Comparison of ENCODE assay signal across 12 cellular contexts in the genomic region with DNA sequence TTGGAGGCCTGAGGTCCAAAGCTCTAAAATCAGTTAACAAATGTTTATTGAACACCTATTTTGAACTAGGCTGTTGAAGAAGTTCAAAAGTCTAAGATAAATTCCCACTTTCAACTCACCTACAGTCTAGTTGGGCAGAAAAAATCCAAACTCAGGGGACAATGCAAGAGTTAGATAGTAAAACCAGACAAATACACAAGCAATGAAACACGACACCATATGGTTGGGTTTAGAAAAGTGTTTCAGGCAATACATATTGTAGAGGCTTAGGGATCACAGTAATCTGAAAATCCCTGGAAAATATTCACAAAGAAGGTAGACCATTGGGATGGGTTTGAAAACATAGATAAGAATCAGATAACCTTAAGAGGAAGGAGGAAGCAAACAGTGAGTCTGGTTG. TPM values are rescaled to one million over a fixed set of nuclear protein-coding genes. Genes with fewer than 3 reads are reported as not detected.
A peak's percentile ranks its signal among the peaks of the same experiment; 100 is the strongest.
DNase-seq lines count a peak whose midpoint lies in the region; ATAC-seq, FAIRE-seq and TF ChIP-seq lines count a peak whose summit lies in the region.
"Had no signal": no experiment of that assay in that cellular context is flagged by ENCODE, and none has a peak within 500 bp of the region (broad histone marks: within the 10 kb centered on the region; RNA-seq: fewer than 3 reads in every experiment).

No MANE protein-coding gene starts in this region.

- no CpG with 5 or more reads among the region's 1 CpG for WGBS in trophoblast cell (ENCODE audit: extremely low coverage, insufficient coverage, insufficient read length)
- 78 to 86% methylated on average over 1 of the region's 1 CpG for WGBS in aorta, 2 donors

- POLR2A ChIA-PET in PC-9 (lab: Charles Lee; ENCODE audit: unreplicated experiment): interaction anchor here (0.7 kb wide), 1 partner anchor 25 kb away, joined by 20 read pairs; no protein-coding TSS in a partner anchor
- POLR2A ChIA-PET in endothelial cell of umbilical vein (lab: Charles Lee): interaction anchor here (1.4 kb wide), 1 partner anchor 212 kb away, joined by 4 read pairs; no protein-coding TSS in a partner anchor

- H3K27me3 ChIP-seq in PC-9 (ENCODE audit: insufficient read depth, low read depth): no peaks in the 10 kb centered on the region
- no peaks in the 10 kb centered on the region for H3K27me3 ChIP-seq in endothelial cell of umbilical vein (ENCODE audit: control insufficient read depth in 2 of 2, insufficient read depth in 2 of 2, low read length in 2 of 2)
- H3K27me3 ChIP-seq in trophoblast cell (ENCODE audit: insufficient read depth, low read length): no peaks in the 10 kb centered on the region
- no peaks in the 10 kb centered on the region for H3K27me3 ChIP-seq in aorta (ENCODE audit: control insufficient read depth in 1 of 2, insufficient read depth in 2 of 2, low read length in 1 of 2)
- H3K27me3 ChIP-seq: upper lobe of left lung had no signal

- FAIRE-seq in endothelial cell of umbilical vein (lab: Jason Lieb, UNC): peak; percentile 58

- H3K9me1 ChIP-seq in endothelial cell of umbilical vein (replicated peaks; ENCODE audit: control insufficient read depth, extremely low read depth, insufficient read depth, low read length): no peaks in the 10 kb centered on the region

- H3K4me2 ChIP-seq in PC-9 (peak overlapping the region; percentile 88), endothelial cell of umbilical vein (ENCODE audit: insufficient read depth, low read length) (no peak overlapping the region), trophoblast cell (ENCODE audit: low read length) (peak overlapping the region; percentile 94)

- no peak overlapping the region for H3K14ac ChIP-seq in trophoblast cell (ENCODE audit: low read length)

- no peak overlapping the region for H2AK5ac ChIP-seq in trophoblast cell (ENCODE audit: low read length)

- no peak overlapping the region for H2BK120ac ChIP-seq in trophoblast cell (ENCODE audit: insufficient read depth, low read length, poor library complexity)

- H4K20me1 ChIP-seq in PC-9 (ENCODE audit: insufficient read depth): no peaks in the 10 kb centered on the region
- no peaks in the 10 kb centered on the region for H4K20me1 ChIP-seq in endothelial cell of umbilical vein (replicated peaks; ENCODE audit: control insufficient read depth, extremely low read depth, insufficient read depth, low read length)

- no peak for TF ChIP-seq CTCF in PC-9 (conservative IDR thresholded peaks at IDR 0.05)
- no peak for TF ChIP-seq CTCF in endothelial cell of umbilical vein (IDR thresholded peaks at IDR 0.05; ENCODE audit: extremely low read depth in 1 of 2, insufficient read depth in 1 of 2, low read depth in 1 of 2, low read length in 2 of 2)

- H3K18ac ChIP-seq in trophoblast cell (ENCODE audit: low read length): no peak overlapping the region

- no peak for TF ChIP-seq POLR2A in endothelial cell of umbilical vein (IDR thresholded peaks at IDR 0.05; ENCODE audit: low read depth, low read length)

- no peak overlapping the region for H2BK12ac ChIP-seq in trophoblast cell (ENCODE audit: low read length)

- no peak overlapping the region for H4K91ac ChIP-seq in trophoblast cell (ENCODE audit: low read depth, low read length)

- CTCF ChIA-PET in PC-9 (lab: Charles Lee) (interaction anchor here (0.6 to 1.9 kb wide), 3 partner anchors 15 to 1361 kb away, joined by 4 to 17 read pairs (median 12); no protein-coding TSS in a partner anchor), endothelial cell of umbilical vein (lab: Charles Lee) (interaction anchor here (0.9 to 6.4 kb wide), 8 partner anchors 10 to 325 kb away, joined by 3 to 161 read pairs (median 22); no protein-coding TSS in a partner anchor)

- intact Hi-C loops in PC-9 (cut with micrococcal nuclease; ENCODE audit: unreplicated experiment): loop anchor here (1.0 kb wide), 1 partner anchor 212 kb away; no protein-coding TSS in a partner anchor
- intact Hi-C loops in endothelial cell of umbilical vein (cut with micrococcal nuclease): loop anchor here (2.0 to 10.0 kb wide), 2 partner anchors 65 to 437 kb away; no protein-coding TSS in a partner anchor
- intact Hi-C loops in aorta (cut with DNase I): loop anchor here (2.0 to 5.0 kb wide), 4 partner anchors 84 to 279 kb away; no protein-coding TSS in a partner anchor

- no peak overlapping the region for H3K9ac ChIP-seq in endothelial cell of umbilical vein (replicated peaks; ENCODE audit: extremely low read depth, insufficient read depth, low read length)
- H3K9ac ChIP-seq in trophoblast cell (ENCODE audit: low read length): no peak overlapping the region

- H3K27ac ChIP-seq in PC-9 (peak overlapping the region; percentile 62), endothelial cell of umbilical vein (ENCODE audit: insufficient read depth, low read depth, low read length) (no peak overlapping the region), trophoblast cell (ENCODE audit: low read depth, low read length) (peak overlapping the region; percentile 22), aorta (ENCODE audit: low read depth in 1 of 2, low read length in 2 of 2) (no peak overlapping the region)
- H3K27ac ChIP-seq: HL-60 had no signal

- H3K79me2 ChIP-seq in PC-9 (ENCODE audit: low read depth) (peaks cover 25% of the 10 kb centered on the region), endothelial cell of umbilical vein (ENCODE audit: control insufficient read depth, insufficient read depth, low read length) (no peaks in the 10 kb centered on the region), trophoblast cell (ENCODE audit: control insufficient read depth, insufficient read depth, low read length, poor library complexity) (peaks cover 8% of the 10 kb centered on the region)

- no peaks in the 10 kb centered on the region for H3K9me2 ChIP-seq in PC-9 (ENCODE audit: insufficient read depth)

- BruUV-seq in PC-9 (replicated peaks; lab: Mats Ljungman, UMichigan) (no TSS peak), endothelial cell of umbilical vein (replicated peaks; lab: Mats Ljungman, UMichigan) (no TSS peak)

- no peaks in the 10 kb centered on the region for H3K9me3 ChIP-seq in PC-9 (ENCODE audit: insufficient read depth, low read depth)
- H3K9me3 ChIP-seq in endothelial cell of umbilical vein (replicated peaks; ENCODE audit: control insufficient read depth, insufficient read depth, low read length): no peaks in the 10 kb centered on the region
- no peaks in the 10 kb centered on the region for H3K9me3 ChIP-seq in trophoblast cell (ENCODE audit: insufficient read depth, low read depth, low read length)
- no peaks in the 10 kb centered on the region for H3K9me3 ChIP-seq in aorta (ENCODE audit: control insufficient read depth, low read length)
- H3K9me3 ChIP-seq: esophagus muscularis mucosa, upper lobe of left lung had no signal

- dilution Hi-C loops in endothelial cell of umbilical vein (cut with MboI; ENCODE audit: extremely low pct_ligation_motif_present, low sequenced_read_pairs): no loop called here

- 0 out of 2 replicates have a peak, but pooled peaks cover 6% of the 10 kb centered on the region for H3F3A ChIP-seq in PC-9 (ENCODE audit: insufficient read depth, low read depth)

- H3K4ac ChIP-seq in trophoblast cell (ENCODE audit: low read depth, low read length): no peak overlapping the region

- H4K12ac ChIP-seq in trophoblast cell (ENCODE audit: low read depth, low read length): no peak overlapping the region

- peaks cover 14% of the 10 kb centered on the region for H3K79me1 ChIP-seq in trophoblast cell (ENCODE audit: low read length)

- peaks cover 21% of the 10 kb centered on the region for H3K4me1 ChIP-seq in PC-9 (replicated peaks; ENCODE audit: insufficient read depth)
- H3K4me1 ChIP-seq in endothelial cell of umbilical vein (ENCODE audit: control insufficient read depth, extremely low read depth, insufficient read depth, low read length): peaks cover 10% of the 10 kb centered on the region
- peaks cover 6 to 16% of the 10 kb centered on the region in 2 experiments for H3K4me1 ChIP-seq in trophoblast cell (ENCODE audit: control insufficient read depth in 1 of 2, insufficient read depth in 2 of 2, low read length in 2 of 2)
- no peaks in the 10 kb centered on the region for H3K4me1 ChIP-seq in aorta (ENCODE audit: control insufficient read depth in 1 of 2, insufficient read depth in 2 of 2, low read length in 2 of 2)

- H3K36me3 ChIP-seq in PC-9 (ENCODE audit: low read depth) (no peaks in the 10 kb centered on the region), endothelial cell of umbilical vein (ENCODE audit: control insufficient read depth in 2 of 2, extremely low read depth in 1 of 2, insufficient read depth in 2 of 2, low read length in 2 of 2) (no peaks in the 10 kb centered on the region), trophoblast cell (ENCODE audit: control insufficient read depth in 1 of 2, insufficient read depth in 2 of 2, low read length in 2 of 2) (no peaks in the 10 kb centered on the region), aorta (ENCODE audit: control insufficient read depth in 1 of 2, insufficient read depth in 2 of 2, low read length in 1 of 2) (no peaks in the 10 kb centered on the region)
- H3K36me3 ChIP-seq: esophagus muscularis mucosa, upper lobe of left lung had no signal

- peak overlapping the region; percentile 96; the same call in 1 of the 2 replicates for H3K4me3 ChIP-seq in PC-9
- H3K4me3 ChIP-seq in endothelial cell of umbilical vein (replicated peaks in 1 of 3; ENCODE audit: insufficient read depth in 1 of 3, low read depth in 1 of 3, low read length in 3 of 3): no peak overlapping the region
- H3K4me3 ChIP-seq in trophoblast cell (ENCODE audit: low read depth, low read length): no peak overlapping the region
- peak overlapping the region in 1 of 2 donors; percentile 92 for H3K4me3 ChIP-seq in aorta (ENCODE audit: low read length in 2 of 2)

- ATAC-seq in GM18867 (IDR thresholded peaks at IDR 0.05; ENCODE audit: unreplicated experiment): no peak
- ATAC-seq in aorta (ENCODE audit: low FRiP score): no peak

- H2BK5ac ChIP-seq in trophoblast cell (ENCODE audit: low read depth, low read length, poor library complexity): no peak overlapping the region

- H4K8ac ChIP-seq in trophoblast cell (ENCODE audit: low read depth, low read length): peak overlapping the region; percentile 35

- DNase-seq in NCI-H82 (lab: John Stamatoyannopoulos, UW): peak; percentile 64
- DNase-seq in NCI-H82 treated with DMSO at 0.1 percent for 48 hours (lab: John Stamatoyannopoulos, UW; ENCODE audit: unreplicated experiment): no peak
- no peak for DNase-seq in PC-9
- no peak for DNase-seq in endothelial cell of umbilical vein (ENCODE audit: low read depth, low spot score)
- DNase-seq in trophoblast cell: no peak
- DNase-seq in aorta: no peak
- DNase-seq in NCI-H1436 treated with DMSO at 0.1 percent for 48 hours (lab: John Stamatoyannopoulos, UW): no peak
- DNase-seq: GOT3, upper lobe of left lung had no signal

- no peak overlapping the region for H3K23ac ChIP-seq in trophoblast cell (ENCODE audit: low read length)

- peak overlapping the region; percentile 96 for H2AFZ ChIP-seq in PC-9
- peak overlapping the region; percentile 3 for H2AFZ ChIP-seq in endothelial cell of umbilical vein (ENCODE audit: low read depth, low read length)
- H2AFZ ChIP-seq in trophoblast cell (ENCODE audit: insufficient read depth, low read length, poor library complexity): no peak overlapping the region

RNA-seq across cellular contexts. Expression of gene CARMIL1, which starts 1.3 kb away (rescaled TPM):
- total RNA-seq in PC-9 (2021) (25.7 and 33.1 TPM in 2 replicates), endothelial cell of umbilical vein (8.7 and 8.8 TPM in 2 replicates), aorta (10 to 100 TPM; 32.2 to 33.9 TPM)
- polyA plus RNA-seq in endothelial cell of umbilical vein (1.3 and 1.6 TPM in 2 replicates), aorta (10 to 100 TPM; 22.3 to 30.9 TPM)
- 1.2 and 1.3 TPM in 2 replicates for polyA plus RNA-seq in endothelial cell of umbilical vein (2011; cell fraction: cytosol; rRNA removed)
- 2.1 and 2.4 TPM in 2 replicates for polyA plus RNA-seq in endothelial cell of umbilical vein (2011; cell fraction: nucleus; rRNA removed)
- 0.14 and 0.25 TPM in 2 replicates for polyA plus RNA-seq in endothelial cell of umbilical vein (2012)
- 3.4 and 4.9 TPM in 2 replicates for polyA minus RNA-seq in endothelial cell of umbilical vein
- polyA minus RNA-seq in endothelial cell of umbilical vein (2011; cell fraction: cytosol; rRNA and poly(A)+ RNA removed): 13.3 TPM
- polyA minus RNA-seq in endothelial cell of umbilical vein (2011; cell fraction: nucleus; rRNA and poly(A)+ RNA removed): 4.6 and 5.1 TPM in 2 replicates
- 14.3 and 14.6 TPM in 2 replicates for polyA plus RNA-seq in trophoblast cell (2013)

Comparison
In these comparisons a context has a peak if more than half of its experiments do, and no peak if none do; other contexts are left out.
1. H3K27ac ChIP-seq: peak in PC-9 (single experiment) and trophoblast cell (single experiment); none in endothelial cell of umbilical vein (single experiment) and aorta (0 of 2).